ENCODE assay signal across 16 cellular contexts in the genomic region with DNA sequence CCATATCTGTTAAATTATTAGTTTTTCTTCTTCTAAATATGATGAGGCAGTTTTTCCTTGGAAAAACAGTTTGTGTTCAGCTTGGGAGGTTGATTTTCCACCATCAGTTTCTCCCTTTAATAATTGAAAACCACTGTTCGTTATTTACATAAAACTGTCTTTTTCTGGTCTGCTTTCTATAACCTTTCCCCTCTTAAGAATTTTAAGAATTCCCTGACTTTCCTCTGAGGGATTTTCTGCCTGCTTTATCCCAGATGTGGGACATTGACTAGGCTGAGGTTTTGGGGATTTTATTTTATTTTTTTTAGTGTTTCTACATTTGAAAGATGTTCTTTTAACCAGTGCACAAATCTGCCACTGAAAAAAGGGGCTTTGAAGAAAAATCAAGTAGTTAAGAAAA. TPM values are rescaled to one million over a fixed set of nuclear protein-coding genes. Genes with fewer than 3 reads are reported as not detected.
DNase-seq lines count a peak whose midpoint lies in the region; ATAC-seq, FAIRE-seq and TF ChIP-seq lines count a peak whose summit lies in the region.
"Had no signal": no experiment of that assay in that cellular context is flagged by ENCODE, and none has a peak within 500 bp of the region (broad histone marks: within the 10 kb centered on the region; RNA-seq: fewer than 3 reads in every experiment).

No MANE protein-coding gene starts in this region.

- DNase-seq in HepG2 (ENCODE audit: low spot score) (no peak), choroid plexus epithelial cell (ENCODE audit: low read depth) (peak; percentile 67), posterior vena cava (ENCODE audit: low spot score) (no peak), C1 segment of cervical spinal cord (lab: John Stamatoyannopoulos, UW) (no peak), NCI-H1092 (lab: John Stamatoyannopoulos, UW) (no peak)
- DNase-seq: activated CD4-positive, alpha-beta T cell treated with anti-CD3 and anti-CD28 coated beads for 36 hours; DMS79 treated with DMSO at 0.1 percent for 48 hours; foreskin melanocyte; left colon; nucleus accumbens; stimulated activated CD4-positive, alpha-beta T cell treated with anti-CD3 and anti-CD28 coated beads, Interleukin-4, amount 100 ng/mL, for 1 hour had no signal

- TF ChIP-seq EP300 in HepG2 (IDR thresholded peaks at IDR 0.05; ENCODE audit: low read depth in 2 of 2, low read length in 2 of 2) (no peak), HepG2 (CRISPR knock-in tag; IDR thresholded peaks at IDR 0.05; ENCODE audit: borderline replicate concordance) (no peak)

- TF ChIP-seq RAD21 in liver (IDR thresholded peaks at IDR 0.05) (no peak), HepG2 (CRISPR knock-in tag; IDR thresholded peaks at IDR 0.05) (no peak)

- no peak for ATAC-seq in HepG2
- ATAC-seq in GM18519 (IDR thresholded peaks at IDR 0.05; ENCODE audit: low FRiP score, unreplicated experiment), result no peak
- ATAC-seq: activated CD4-positive, alpha-beta T cell treated with anti-CD3 and anti-CD28 coated beads for 36 hours; activated T-helper 17 cell treated with anti-CD3 and anti-CD28 coated beads, Interleukin-2, amount 50 U/mL, for 72 hours; left colon had no signal

- in situ Hi-C loops in HepG2 (cut with HindIII; ENCODE audit: extremely low pct_ligation_motif_present, low pct_unique_long_range_greater_than_20kb), result no loop called here

- BruUV-seq in HepG2 (replicated peaks; lab: Mats Ljungman, UMichigan), result no TSS peak

- H4K20me1 ChIP-seq in HepG2 (ENCODE audit: insufficient read depth, low read length), result no peaks in the 10 kb centered on the region

- FAIRE-seq in HepG2 (lab: Jason Lieb, UNC), result no peak

- H3K27ac ChIP-seq in liver (ENCODE audit: low read depth in 1 of 2, low read length in 2 of 2) (no peak overlapping the region), HepG2 (ENCODE audit: extremely low read length, insufficient read depth, low read length) (no peak overlapping the region), muscle layer of duodenum (ENCODE audit: low read length) (peak overlapping the region; percentile 6)
- H3K27ac ChIP-seq: cardiac muscle cell had no signal

- H3K9ac ChIP-seq in liver (ENCODE audit: low read depth in 1 of 2, low read length in 2 of 2) (no peak overlapping the region), HepG2 (ENCODE audit: insufficient read depth, low read depth, low read length) (no peak overlapping the region)

- H3K4me2 ChIP-seq in HepG2 (ENCODE audit: low read depth, low read length), result no peak overlapping the region

- POLR2A ChIA-PET in HepG2 (lab: Yijun Ruan, JAX), result no interaction called here

- H3K79me2 ChIP-seq in HepG2 (ENCODE audit: insufficient read depth, low read length), result no peaks in the 10 kb centered on the region

- H3K27me3 ChIP-seq in liver (ENCODE audit: control insufficient read depth in 4 of 4, insufficient read depth in 4 of 4, low read length in 3 of 4) (no peaks in the 10 kb centered on the region), HepG2 (ENCODE audit: control insufficient read depth in 1 of 2, insufficient read depth in 2 of 2, low read length in 2 of 2) (no peaks in the 10 kb centered on the region; a peak in 1 of 5 replicates), muscle layer of duodenum (ENCODE audit: low read depth, low read length) (no peaks in the 10 kb centered on the region)
- H3K27me3 ChIP-seq: cardiac muscle cell had no signal

- WGBS in liver, result 63% methylated on average over 1 of the region's 1 CpG
- WGBS in HepG2 (ENCODE audit: low lambda C conversion rate), result 0% methylated on average over 1 of the region's 1 CpG

- TF ChIP-seq CTCF in liver (IDR thresholded peaks at IDR 0.05; ENCODE audit: low read depth, low read length, missing input control) (no peak), HepG2 (CRISPR knock-in tag; IDR thresholded peaks at IDR 0.05) (no peak), choroid plexus epithelial cell (conservative IDR thresholded peaks at IDR 0.05; ENCODE audit: low read depth, low read length) (no peak)

- H3K9me3 ChIP-seq in liver (ENCODE audit: control insufficient read depth in 4 of 4, low read length in 3 of 4), result no peaks in the 10 kb centered on the region
- H3K9me3 ChIP-seq in HepG2 (ENCODE audit: low read length), result no peaks in the 10 kb centered on the region
- H3K9me3 ChIP-seq in muscle layer of duodenum (ENCODE audit: control insufficient read depth in 1 of 2, low read length in 2 of 2), result no peaks in the 10 kb centered on the region

- H3K4me1 ChIP-seq in liver (ENCODE audit: control insufficient read depth in 4 of 4, insufficient read depth in 4 of 4, low read length in 3 of 4), result no peaks in the 10 kb centered on the region
- peaks cover 8% of the 10 kb centered on the region for H3K4me1 ChIP-seq in HepG2 (ENCODE audit: insufficient read depth, low read length)
- H3K4me1 ChIP-seq in muscle layer of duodenum (ENCODE audit: control insufficient read depth in 1 of 2, insufficient read depth in 2 of 2, low read length in 2 of 2), result peaks cover 0 to 9% of the 10 kb centered on the region in 2 donors

- no peak overlapping the region for H3K4me3 ChIP-seq in liver (ENCODE audit: low read depth in 1 of 3, low read length in 3 of 3)
- H3K4me3 ChIP-seq in HepG2 (replicated peaks in 1 of 3; ENCODE audit: insufficient read depth in 1 of 3, low read depth in 2 of 3, low read length in 3 of 3), result no peak overlapping the region
- H3K4me3 ChIP-seq in choroid plexus epithelial cell (ENCODE audit: low read depth, low read length), result no peak overlapping the region
- no peak overlapping the region for H3K4me3 ChIP-seq in muscle layer of duodenum (ENCODE audit: low read depth in 1 of 2, low read length in 2 of 2)
- H3K4me3 ChIP-seq: cardiac muscle cell had no signal

- H3K36me3 ChIP-seq in liver (ENCODE audit: control insufficient read depth in 4 of 4, insufficient read depth in 3 of 4, low read depth in 1 of 4, low read length in 3 of 4) (no peaks in the 10 kb centered on the region), HepG2 (replicated peaks in 1 of 2; ENCODE audit: control insufficient read depth in 1 of 2, insufficient read depth in 2 of 2, low read length in 2 of 2) (no peaks in the 10 kb centered on the region), muscle layer of duodenum (ENCODE audit: control insufficient read depth in 1 of 2, insufficient read depth in 2 of 2, low read length in 2 of 2) (no peaks in the 10 kb centered on the region)

- H2AFZ ChIP-seq in HepG2 (ENCODE audit: low read length), result no peak overlapping the region

- CTCF ChIA-PET in HepG2 (lab: Yijun Ruan, JAX; ENCODE audit: low intra/inter-chr PET ratio, low total read pairs), result no interaction called here

- TF ChIP-seq POLR2A in HepG2 (IDR thresholded peaks at IDR 0.05; ENCODE audit: insufficient read depth in 1 of 2, low read depth in 2 of 2, low read length in 2 of 2), result no peak

- intact Hi-C loops in HepG2 (cut with micrococcal nuclease; ENCODE audit: unreplicated experiment), result no loop called here
- intact Hi-C loops in posterior vena cava (cut with DNase I), result no loop called here

TF ChIP-seq in liver, 16 proteins besides CTCF, POLR2A, EP300 and RAD21:
- TF ChIP-seq HNF4G (IDR thresholded peaks at IDR 0.05), result no peak
- peak; percentile 61 for TF ChIP-seq NR2F2 (IDR thresholded peaks at IDR 0.05)
TF ChIP-seq in liver: peak in this region for 1.

TF ChIP-seq in HepG2, 621 proteins besides CTCF, POLR2A, EP300 and RAD21 (continues in another document):
- TF ChIP-seq ZC3H4 (CRISPR knock-in tag; IDR thresholded peaks at IDR 0.05; ENCODE audit: borderline replicate concordance), result no peak
- TF ChIP-seq, protein P1, sequence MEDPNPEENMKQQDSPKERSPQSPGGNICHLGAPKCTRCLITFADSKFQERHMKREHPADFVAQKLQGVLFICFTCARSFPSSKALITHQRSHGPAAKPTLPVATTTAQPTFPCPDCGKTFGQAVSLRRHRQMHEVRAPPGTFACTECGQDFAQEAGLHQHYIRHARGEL (CRISPR knock-in tag; IDR thresholded peaks at IDR 0.05), result no peak
- TF ChIP-seq ZFP82 (CRISPR knock-in tag; IDR thresholded peaks at IDR 0.05; ENCODE audit: borderline replicate concordance), result no peak
- TF ChIP-seq ZSCAN30 (CRISPR knock-in tag; IDR thresholded peaks at IDR 0.05), result no peak
- no peak for TF ChIP-seq ATF7 (IDR thresholded peaks at IDR 0.05)
- TF ChIP-seq ATF7 (CRISPR knock-in tag; IDR thresholded peaks at IDR 0.05), result no peak
- TF ChIP-seq AGO1 (IDR thresholded peaks at IDR 0.05; ENCODE audit: low read depth, low read length, poor library complexity, severe bottlenecking), result no peak
- TF ChIP-seq ZNF772 (CRISPR knock-in tag; IDR thresholded peaks at IDR 0.05), result no peak

RNA-seq across cellular contexts. Expression of a gene that starts 27.2 kb away (rescaled TPM):
- total RNA-seq in liver, result 10 to 100 TPM; 13.0 to 22.8 TPM
- 1 to 10 TPM; 5.5 to 6.1 TPM for polyA plus RNA-seq in liver
- total RNA-seq in HepG2 (2016; rRNA removed; fragmentation: Illumina TruSeq; extraction: Trizol), result 3.8 and 4.6 TPM in 2 replicates
- 1.5 and 2.9 TPM in 2 replicates for total RNA-seq in HepG2 (2016; cell fraction: cytosol; rRNA removed; fragmentation: Illumina TruSeq; extraction: Trizol; ENCODE audit: low read depth)
- total RNA-seq in HepG2 (2016; cell fraction: insoluble cytoplasmic fraction; rRNA removed; fragmentation: Illumina TruSeq; extraction: Trizol), result 4.2 and 4.4 TPM in 2 replicates
- total RNA-seq in HepG2 (2016; cell fraction: membrane; rRNA removed; fragmentation: Illumina TruSeq; extraction: Trizol), result 3.7 and 4.2 TPM in 2 replicates
- total RNA-seq in HepG2 (2016; cell fraction: nucleus; rRNA removed; fragmentation: Illumina TruSeq; extraction: Trizol), result 10.5 and 11.0 TPM in 2 replicates
- 2.6 and 3.0 TPM in 2 replicates for polyA plus RNA-seq in HepG2 (2011; rRNA removed)
- polyA plus RNA-seq in HepG2 (2011; cell fraction: cytosol; rRNA removed), result 1.4 and 1.7 TPM in 2 replicates
- polyA plus RNA-seq in HepG2 (2011; cell fraction: nucleus; rRNA removed), result 5.1 and 5.5 TPM in 2 replicates
- polyA plus RNA-seq in HepG2 (2012), result 2.5 and 4.2 TPM in 2 replicates
- 0.57 and 0.59 TPM in 2 replicates for polyA plus RNA-seq in HepG2 (2016; cell fraction: cytosol; fragmentation: Illumina TruSeq; extraction: Trizol; ENCODE audit: low read depth)
- 2.2 and 2.4 TPM in 2 replicates for polyA plus RNA-seq in HepG2 (2016; cell fraction: insoluble cytoplasmic fraction; fragmentation: Illumina TruSeq; extraction: Trizol; ENCODE audit: low read depth)
- polyA plus RNA-seq in HepG2 (2016; cell fraction: membrane; fragmentation: Illumina TruSeq; extraction: Trizol; ENCODE audit: low read depth), result 1.0 and 1.1 TPM in 2 replicates
- 4.9 and 5.0 TPM in 2 replicates for polyA plus RNA-seq in HepG2 (2016; cell fraction: nucleus; fragmentation: Illumina TruSeq; extraction: Trizol; ENCODE audit: insufficient read depth, low read depth)
- polyA minus RNA-seq in HepG2 (2011; rRNA and poly(A)+ RNA removed; ENCODE audit: low replicate concordance), result 4.9 and 12.1 TPM in 2 replicates
- polyA minus RNA-seq in HepG2 (2011; cell fraction: cytosol; rRNA and poly(A)+ RNA removed), result 2.1 TPM in 2 replicates
- polyA minus RNA-seq in HepG2 (2011; cell fraction: nucleus; rRNA and poly(A)+ RNA removed), result 21.4 and 23.4 TPM in 2 replicates
- 10 to 100 TPM; 48.5 to 61.5 TPM for total RNA-seq in posterior vena cava
